ENCODE assay signal across 10 cellular contexts in the genomic region with DNA sequence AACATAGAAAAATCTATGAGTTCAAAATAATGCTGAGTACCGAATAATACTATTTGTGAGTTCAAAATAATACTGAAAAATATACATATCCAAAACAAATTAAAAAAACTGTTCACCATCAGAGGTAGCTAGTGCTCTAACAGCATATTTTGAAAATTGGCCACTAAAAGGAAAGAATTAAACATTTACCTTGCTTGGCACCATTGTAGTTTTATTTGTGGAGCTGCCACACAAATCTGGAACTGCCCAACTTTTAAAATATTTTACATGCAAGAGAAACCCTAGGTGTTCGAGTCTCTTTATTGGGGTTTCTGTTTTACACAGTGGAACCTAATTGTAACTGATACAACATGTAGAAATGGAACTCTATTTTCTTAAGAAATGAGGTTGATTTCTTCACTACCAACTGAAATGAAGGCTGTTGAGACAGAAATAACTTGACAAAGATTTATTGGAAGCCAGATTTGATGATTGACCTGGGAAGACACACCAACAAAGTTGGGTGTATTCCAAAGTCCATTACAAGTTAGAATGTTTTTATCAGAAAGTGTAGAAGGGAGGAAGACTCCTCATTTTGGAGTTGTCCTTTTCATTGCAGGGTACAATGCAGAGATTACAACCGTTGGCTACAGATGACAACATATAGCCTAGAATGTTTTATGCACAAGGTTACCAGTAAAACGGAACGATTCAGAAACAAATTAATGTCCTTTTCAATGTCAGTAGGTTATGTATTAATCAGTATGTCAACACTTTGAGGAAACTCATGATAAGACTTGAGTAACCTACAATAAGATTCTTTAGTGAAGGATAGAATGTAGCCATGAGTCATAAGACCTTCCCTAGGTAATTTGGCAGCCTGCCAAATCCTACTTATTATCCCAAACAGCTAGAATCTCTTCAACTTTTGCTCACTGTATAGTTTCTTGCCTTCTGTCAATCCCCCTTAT.
DNase-seq lines count a peak whose midpoint lies in the region; ATAC-seq and TF ChIP-seq lines count a peak whose summit lies in the region.
"Had no signal": no experiment of that assay in that cellular context is flagged by ENCODE, and none has a peak within 500 bp of the region (broad histone marks: within the 10 kb centered on the region; RNA-seq: fewer than 3 reads in every experiment).

No MANE protein-coding gene starts in this region.

- H2AFZ ChIP-seq in PC-3 (ENCODE audit: low read length), result no peak overlapping the region

- H3K36me3 ChIP-seq in PC-3 (ENCODE audit: low read depth, low read length), result no peaks in the 10 kb centered on the region
- H3K36me3 ChIP-seq: uterus had no signal

- H3K9me3 Mint-ChIP-seq in endothelial cell (ENCODE audit: unreplicated experiment), result no peaks in the 10 kb centered on the region

- ATAC-seq in PC-3 (peak; percentile 70), GM18870 (IDR thresholded peaks at IDR 0.05; ENCODE audit: unreplicated experiment) (no peak)

- no peaks in the 10 kb centered on the region for H3K79me2 ChIP-seq in PC-3 (ENCODE audit: low read length)

- H3K27ac ChIP-seq in PC-3 (ENCODE audit: low read length), result no peak overlapping the region
- H3K27ac ChIP-seq: uterus had no signal

- peaks cover 20% of the 10 kb centered on the region for H3K4me1 ChIP-seq in PC-3 (ENCODE audit: insufficient read depth, low read length)
- H3K4me1 ChIP-seq: uterus had no signal

- intact Hi-C loops in PC-3 (cut with micrococcal nuclease), result no loop called here

- no peaks in the 10 kb centered on the region for H4K20me1 ChIP-seq in PC-3 (ENCODE audit: low read length)

- POLR2A ChIA-PET in PC-3 (lab: Charles Lee; ENCODE audit: unreplicated experiment), result no interaction called here

- H3K4me3 Mint-ChIP-seq in endothelial cell (ENCODE audit: unreplicated experiment), result no peak overlapping the region

- H3K9me2 ChIP-seq in PC-3 (replicated peaks; ENCODE audit: low read length), result no peaks in the 10 kb centered on the region

- no peaks in the 10 kb centered on the region for H3K9me3 ChIP-seq in PC-3 (ENCODE audit: low read length)
- H3K9me3 ChIP-seq: uterus had no signal

- H3K27me3 ChIP-seq in PC-3 (ENCODE audit: low read length), result no peaks in the 10 kb centered on the region
- H3K27me3 ChIP-seq: uterus had no signal

- BruUV-seq in PC-3 (replicated peaks; lab: Mats Ljungman, UMichigan), result no TSS peak

- H3K4me2 ChIP-seq in PC-3 (ENCODE audit: low read length), result peak overlapping the region; percentile 36; the same call in 1 of the 2 replicates

- H3K4me1 Mint-ChIP-seq in endothelial cell (ENCODE audit: unreplicated experiment), result no peaks in the 10 kb centered on the region

- H3K27ac Mint-ChIP-seq in endothelial cell (ENCODE audit: unreplicated experiment), result no peak overlapping the region

- DNase-seq in NCI-H1417 (lab: John Stamatoyannopoulos, UW) (peak in 2 of 3 experiments; percentile 10 to 25), NCI-H1417 treated with DMSO at 0.1 percent for 48 hours (lab: John Stamatoyannopoulos, UW) (no peak), PC-3 (peak; percentile 68), fibroblast of pulmonary artery (ENCODE audit: low read depth) (peak; percentile 83), putamen (ENCODE audit: low spot score) (peak; percentile 8), endothelial cell (ENCODE audit: low spot score) (no peak), HUDEP-2 (lab: John Stamatoyannopoulos, UW; ENCODE audit: unreplicated experiment in 76 of 76) (no peak)
- DNase-seq: hypothalamus, uterus had no signal

- peaks cover 1% of the 10 kb centered on the region for H3K27me3 Mint-ChIP-seq in endothelial cell (ENCODE audit: unreplicated experiment)

- CTCF ChIA-PET in PC-3 (lab: Charles Lee), result no interaction called here

- no peak overlapping the region for H3K9ac ChIP-seq in PC-3 (ENCODE audit: low read length)

- TF ChIP-seq CTCF in PC-3 (conservative IDR thresholded peaks at IDR 0.05; ENCODE audit: low read depth, low read length) (no peak), fibroblast of pulmonary artery (IDR thresholded peaks at IDR 0.05; ENCODE audit: low read length, missing control alignments) (no peak), endothelial cell (IDR thresholded peaks at IDR 0.05; ENCODE audit: unreplicated experiment) (no peak)

- H3F3A ChIP-seq in PC-3 (ENCODE audit: low read length, unreplicated experiment), result no peaks in the 10 kb centered on the region

- H3K4me3 ChIP-seq in PC-3 (ENCODE audit: low read length), result no peak overlapping the region
- H3K4me3 ChIP-seq in fibroblast of pulmonary artery (replicated peaks; ENCODE audit: low read depth, low read length), result no peak overlapping the region
- H3K4me3 ChIP-seq: uterus had no signal

- H3K36me3 Mint-ChIP-seq in endothelial cell (ENCODE audit: low read depth, unreplicated experiment), result no peaks in the 10 kb centered on the region

Comparison
In these comparisons a context has a peak if more than half of its experiments do, and no peak if none do; other contexts are left out.
1. DNase-seq: peak in NCI-H1417 (2 of 3), PC-3 (single experiment), fibroblast of pulmonary artery (single experiment) and putamen (single experiment); none in NCI-H1417 treated with DMSO at 0.1 percent for 48 hours (single experiment), endothelial cell (single experiment) and HUDEP-2 (0 of 76).